ENCODE assay signal across 1 cellular context in the genomic region with DNA sequence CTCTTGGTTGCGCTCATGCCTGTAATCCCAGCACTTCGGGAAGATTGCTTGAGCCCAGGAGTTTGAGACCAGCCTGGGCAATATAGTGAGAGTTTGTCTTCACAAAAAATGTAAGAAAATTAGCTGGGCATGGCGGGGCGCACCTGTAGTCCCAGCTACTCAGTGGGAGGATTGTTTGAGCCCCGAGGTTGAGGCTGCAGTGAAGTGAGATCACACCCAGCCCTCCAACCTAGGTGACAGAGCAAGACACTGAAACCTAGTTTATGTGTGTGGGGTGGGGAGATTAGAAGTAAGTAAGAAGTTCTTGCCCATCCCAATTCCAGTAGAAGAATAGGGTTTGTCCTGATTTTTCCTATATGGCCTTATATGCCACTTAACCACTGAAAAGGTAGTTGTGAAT.
TF ChIP-seq lines count a peak whose summit lies in the region.

No MANE protein-coding gene starts in this region.

TF ChIP-seq in H1, 55 proteins besides CTCF, POLR2A, EP300 and RAD21:
- TF ChIP-seq HDAC2 (IDR thresholded peaks at IDR 0.05; ENCODE audit: borderline replicate concordance in 1 of 2, low read depth in 2 of 2, low read length in 2 of 2) (no peak), POLR2AphosphoS5 (IDR thresholded peaks at IDR 0.05; ENCODE audit: low read depth, low read length) (peak; percentile 76; the same call in 1 of the 2 replicates)
